ENCODE assay signal across 9 cellular contexts in the genomic region with DNA sequence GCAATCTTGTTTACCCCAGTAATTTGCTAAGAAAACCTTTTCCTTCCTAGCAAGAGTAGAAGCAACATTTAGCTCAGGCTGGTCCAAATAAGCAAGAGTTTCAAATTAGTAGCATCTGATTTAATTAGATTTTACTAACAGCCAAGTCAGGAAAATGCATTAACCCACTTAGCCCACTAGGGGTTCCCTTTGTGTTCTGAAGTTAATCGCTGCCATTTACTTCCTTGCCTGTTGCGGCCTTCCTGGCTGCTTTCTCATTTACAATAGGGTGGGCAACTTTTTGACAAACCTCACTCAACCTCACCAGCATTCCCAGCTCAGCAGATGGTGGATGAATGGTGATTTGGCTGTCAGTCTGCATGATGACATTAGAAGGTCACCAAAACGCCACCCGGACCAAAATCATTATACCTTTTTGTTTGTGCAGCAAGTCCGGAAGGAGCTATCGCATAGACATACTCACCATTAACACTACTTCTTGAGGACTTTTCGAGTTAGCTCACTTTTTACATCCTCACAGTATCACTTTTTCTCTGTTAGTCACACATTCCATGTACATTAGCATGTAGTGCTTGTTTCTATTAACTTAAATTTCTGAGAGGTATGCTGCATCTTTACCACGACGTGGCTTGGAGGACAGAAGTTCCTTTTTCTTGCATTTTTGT.
DNase-seq lines count a peak whose midpoint lies in the region; ATAC-seq and TF ChIP-seq lines count a peak whose summit lies in the region.
"Had no signal": no experiment of that assay in that cellular context is flagged by ENCODE, and none has a peak within 500 bp of the region (broad histone marks: within the 10 kb centered on the region; RNA-seq: fewer than 3 reads in every experiment).

No MANE protein-coding gene starts in this region.

- no peaks in the 10 kb centered on the region; the same call in 1 of the 2 replicates for H3K9me3 Mint-ChIP-seq in HFFc6
- H3K9me3 Mint-ChIP-seq in activated CD4-positive, alpha-beta memory T cell treated with anti-CD3 and anti-CD28 coated beads, Interleukin-2, amount 10 ng/mL, durations not matched to agents 7 days and 5 days = no peaks in the 10 kb centered on the region

- H3K4me1 Mint-ChIP-seq in HFFc6 (ENCODE audit: low read depth) = peaks cover 9% of the 10 kb centered on the region; the same call in 1 of the 2 replicates
- no peaks in the 10 kb centered on the region for H3K4me1 Mint-ChIP-seq in activated CD4-positive, alpha-beta memory T cell treated with anti-CD3 and anti-CD28 coated beads, Interleukin-2, amount 10 ng/mL, durations not matched to agents 7 days and 5 days

- H3K36me3 ChIP-seq in RWPE2 (ENCODE audit: low read depth) = no peaks in the 10 kb centered on the region
- H3K36me3 ChIP-seq: neutrophil had no signal

- no peak overlapping the region for H3K27ac ChIP-seq in RWPE2 (ENCODE audit: poor library complexity, severe bottlenecking)
- H3K27ac ChIP-seq: neutrophil had no signal

- peak overlapping the region; percentile 53; the same call in 1 of the 2 replicates for H3K27ac Mint-ChIP-seq in HFFc6
- H3K27ac Mint-ChIP-seq in activated CD4-positive, alpha-beta memory T cell treated with anti-CD3 and anti-CD28 coated beads, Interleukin-2, amount 10 ng/mL, durations not matched to agents 7 days and 5 days = no peak overlapping the region

- H3K4me1 ChIP-seq in RWPE2 (ENCODE audit: insufficient read depth, poor library complexity, severe bottlenecking) = peaks cover 3% of the 10 kb centered on the region

- peak; percentile 70 for TF ChIP-seq CTCF in HFFc6 (IDR thresholded peaks at IDR 0.05)
- peak; percentile 65 for TF ChIP-seq CTCF in RWPE2 (IDR thresholded peaks at IDR 0.05; ENCODE audit: poor library complexity, severe bottlenecking)

- H3K27me3 ChIP-seq in RWPE2 (ENCODE audit: insufficient read depth, poor library complexity, severe bottlenecking) = no peaks in the 10 kb centered on the region
- H3K27me3 ChIP-seq: neutrophil had no signal

- peak; percentile 78 for ATAC-seq in RWPE2 (ENCODE audit: low read depth)
- ATAC-seq in GM21381 (IDR thresholded peaks at IDR 0.05; ENCODE audit: unreplicated experiment) = no peak

- H3K27me3 Mint-ChIP-seq in HFFc6 (ENCODE audit: insufficient read depth) = peaks cover 1% of the 10 kb centered on the region; the same call in 1 of the 2 replicates
- peaks cover 3% of the 10 kb centered on the region for H3K27me3 Mint-ChIP-seq in activated CD4-positive, alpha-beta memory T cell treated with anti-CD3 and anti-CD28 coated beads, Interleukin-2, amount 10 ng/mL, durations not matched to agents 7 days and 5 days

- no peak overlapping the region for H3K4me3 ChIP-seq in RWPE2 (ENCODE audit: severe bottlenecking)

- DNase-seq in ELR (ENCODE audit: low read depth) (peak; percentile 50), HFFc6 (peak; percentile 47), RWPE2 (ENCODE audit: low spot score) (no peak), iPS-NIHi7 (ENCODE audit: extremely low spot score) (peak; percentile 68), SW 1271 (lab: John Stamatoyannopoulos, UW) (no peak)
- DNase-seq in stimulated activated CD4-positive, alpha-beta T cell treated with anti-CD3 and anti-CD28 coated beads, Interleukin-1b, Interleukin-23, amount 100 ng/mL, for 48 hours = no peak
- DNase-seq in activated CD4-positive, alpha-beta memory T cell treated with anti-CD3 and anti-CD28 coated beads, Interleukin-2, amount 10 ng/mL, durations not matched to agents 7 days and 5 days = no peak

- POLR2A ChIA-PET in activated CD4-positive, alpha-beta memory T cell treated with anti-CD3 and anti-CD28 coated beads, Interleukin-2, amount 10 ng/mL, durations not matched to agents 7 days and 5 days (lab: Charles Lee) = no interaction called here

- no peaks in the 10 kb centered on the region for H3K36me3 Mint-ChIP-seq in HFFc6 (ENCODE audit: low read depth)
- no peaks in the 10 kb centered on the region for H3K36me3 Mint-ChIP-seq in activated CD4-positive, alpha-beta memory T cell treated with anti-CD3 and anti-CD28 coated beads, Interleukin-2, amount 10 ng/mL, durations not matched to agents 7 days and 5 days (ENCODE audit: low read depth)

- CTCF ChIA-PET in activated CD4-positive, alpha-beta memory T cell treated with anti-CD3 and anti-CD28 coated beads, Interleukin-2, amount 10 ng/mL, durations not matched to agents 7 days and 5 days (lab: Charles Lee) = interaction anchor here (0.8 to 2.3 kb wide), 5 partner anchors 9 to 625 kb away, joined by 3 to 6 read pairs (median 3); no protein-coding TSS in a partner anchor

- no peaks in the 10 kb centered on the region for H3K9me3 ChIP-seq in RWPE2 (ENCODE audit: severe bottlenecking)
- H3K9me3 ChIP-seq: neutrophil had no signal

- no peak overlapping the region; the same call in 1 of the 2 replicates for H3K4me3 Mint-ChIP-seq in HFFc6
- H3K4me3 Mint-ChIP-seq in activated CD4-positive, alpha-beta memory T cell treated with anti-CD3 and anti-CD28 coated beads, Interleukin-2, amount 10 ng/mL, durations not matched to agents 7 days and 5 days = no peak overlapping the region

Comparison
In these comparisons a context has a peak if more than half of its experiments do, and no peak if none do; other contexts are left out.
1. DNase-seq: peak in ELR (single experiment), HFFc6 (single experiment) and iPS-NIHi7 (single experiment); none in RWPE2 (single experiment), stimulated activated CD4-positive, alpha-beta T cell treated with anti-CD3 and anti-CD28 coated beads, Interleukin-1b, Interleukin-23, amount 100 ng/mL, for 48 hours (single experiment), activated CD4-positive, alpha-beta memory T cell treated with anti-CD3 and anti-CD28 coated beads, Interleukin-2, amount 10 ng/mL, durations not matched to agents 7 days and 5 days (single experiment) and SW 1271 (0 of 2).